Comparison of ENCODE assay signal across 9 cellular contexts in the genomic region with DNA sequence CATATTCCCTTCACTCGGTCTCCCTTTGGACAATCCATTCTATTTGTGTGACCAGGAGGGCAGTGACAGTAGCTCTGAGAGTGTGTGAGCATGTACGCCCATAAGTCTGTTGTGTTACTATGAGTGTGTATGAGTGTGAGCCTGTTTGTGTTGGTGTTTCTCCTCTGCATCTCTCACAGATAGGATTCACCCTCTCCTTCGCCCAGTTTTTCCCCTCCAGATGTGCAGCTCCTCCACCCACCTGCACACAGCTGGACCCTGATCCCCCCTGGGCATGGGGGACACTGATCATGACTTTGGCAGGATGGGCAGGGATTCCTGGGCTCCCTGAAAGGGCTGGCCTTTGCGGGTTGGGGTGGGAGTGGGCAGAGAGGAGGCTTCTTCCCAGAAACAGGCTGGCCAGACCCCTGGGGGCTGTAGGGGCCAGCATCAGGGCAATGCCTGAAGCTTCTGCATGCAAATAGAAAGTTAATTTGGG. TPM values are rescaled to one million over a fixed set of nuclear protein-coding genes. Genes with fewer than 3 reads are reported as not detected.
DNase-seq lines count a peak whose midpoint lies in the region; ATAC-seq, FAIRE-seq and TF ChIP-seq lines count a peak whose summit lies in the region.
"Had no signal": no experiment of that assay in that cellular context is flagged by ENCODE, and none has a peak within 500 bp of the region (broad histone marks: within the 10 kb centered on the region; RNA-seq: fewer than 3 reads in every experiment).

No MANE protein-coding gene starts in this region.

- ATAC-seq in A549 (no peak), HG02870 (IDR thresholded peaks at IDR 0.05; ENCODE audit: unreplicated experiment) (no peak), GM18861 (IDR thresholded peaks at IDR 0.05; ENCODE audit: unreplicated experiment) (no peak)
- ATAC-seq in naive thymus-derived CD4-positive, alpha-beta T cell, result no peak

- no peak for TF ChIP-seq EP300 in A549 (IDR thresholded peaks at IDR 0.05)

- peak overlapping the region; percentile 48 for H3K4me2 ChIP-seq in A549

- H3K36me3 ChIP-seq in naive thymus-derived CD4-positive, alpha-beta T cell (ENCODE audit: control insufficient read depth in 2 of 3, insufficient read depth in 3 of 3, low read length in 3 of 3), result no peaks in the 10 kb centered on the region

- H3K27me3 Mint-ChIP-seq in naive thymus-derived CD4-positive, alpha-beta T cell, result peaks cover 7 to 25% (median 12%) of the 10 kb centered on the region in 5 donors

- WGBS in A549 (ENCODE audit: missing lambda C conversion rate), result 80% methylated on average over 3 of the region's 4 CpGs

- H3K9me3 Mint-ChIP-seq in naive thymus-derived CD4-positive, alpha-beta T cell, result no peaks in the 10 kb centered on the region

- H3K4me1 ChIP-seq in A549, result peaks cover 78% of the 10 kb centered on the region
- peaks cover 0 to 4% of the 10 kb centered on the region in 2 donors for H3K4me1 ChIP-seq in naive thymus-derived CD4-positive, alpha-beta T cell (ENCODE audit: control insufficient read depth in 2 of 2, insufficient read depth in 2 of 2, low read length in 2 of 2)

- POLR2A ChIA-PET in A549 (lab: Yijun Ruan, JAX), result interaction anchor here (2.0 kb wide), 1 partner anchor 14 kb away, joined by 14 read pairs; a partner anchor contains a TSS
- POLR2A ChIA-PET in naive thymus-derived CD4-positive, alpha-beta T cell (lab: Charles Lee), result interaction anchor here (2.1 kb wide), 1 partner anchor 13 kb away, joined by 6 read pairs; no protein-coding TSS in a partner anchor

- H3K9me3 ChIP-seq in A549, result no peaks in the 10 kb centered on the region
- H3K9me3 ChIP-seq in naive thymus-derived CD4-positive, alpha-beta T cell (ENCODE audit: control insufficient read depth in 2 of 3, low read length in 3 of 3), result no peaks in the 10 kb centered on the region

- no peak for TF ChIP-seq CTCF in A549 (IDR thresholded peaks at IDR 0.05)
- no peak for TF ChIP-seq CTCF in coronary artery (IDR thresholded peaks at IDR 0.05)

- intact Hi-C loops in naive thymus-derived CD4-positive, alpha-beta T cell (cut with micrococcal nuclease), result no loop called here

- TF ChIP-seq POLR2A in A549 (IDR thresholded peaks at IDR 0.05; ENCODE audit: low read length), result no peak

- no peaks in the 10 kb centered on the region for H3K27me3 ChIP-seq in naive thymus-derived CD4-positive, alpha-beta T cell (ENCODE audit: control insufficient read depth in 2 of 2, insufficient read depth in 2 of 2, low read length in 2 of 2)

- peaks cover 0 to 10% (median 0%) of the 10 kb centered on the region in 5 donors for H3K36me3 Mint-ChIP-seq in naive thymus-derived CD4-positive, alpha-beta T cell

- DNase-seq in A549 (ENCODE audit: low read depth in 1 of 2, low spot score in 1 of 2) (no peak), M059J (ENCODE audit: low read depth) (peak; percentile 31), coronary artery (ENCODE audit: low spot score) (no peak), midbrain (lab: John Stamatoyannopoulos, UW) (no peak)
- DNase-seq in naive thymus-derived CD4-positive, alpha-beta T cell, result no peak
- DNase-seq in stimulated activated CD8-positive, alpha-beta memory T cell treated with anti-CD3 and anti-CD28 coated beads, Interleukin-4, amount 100 ng/mL, for 48 hours, result no peak

- peak overlapping the region; percentile 69 to 92 for H3K27ac ChIP-seq in A549
- H3K27ac ChIP-seq in coronary artery, result peak overlapping the region; percentile 80 to 90
- no peak overlapping the region for H3K27ac ChIP-seq in naive thymus-derived CD4-positive, alpha-beta T cell (ENCODE audit: low read depth, low read length)

- FAIRE-seq in A549 (lab: Jason Lieb, UNC), result no peak

- H3K4me3 ChIP-seq in A549 (no peak overlapping the region), coronary artery (peak overlapping the region; percentile 73)
- no peak overlapping the region for H3K4me3 ChIP-seq in naive thymus-derived CD4-positive, alpha-beta T cell (ENCODE audit: low read length)

- H3K4me3 Mint-ChIP-seq in naive thymus-derived CD4-positive, alpha-beta T cell, result peak overlapping the region in 9 of 10 donors; percentile 32 to 77 (median 56)

- H3K27ac Mint-ChIP-seq in naive thymus-derived CD4-positive, alpha-beta T cell, result no peak overlapping the region

- peaks cover 7 to 20% (median 13%) of the 10 kb centered on the region in 7 donors for H3K4me1 Mint-ChIP-seq in naive thymus-derived CD4-positive, alpha-beta T cell

- CTCF ChIA-PET in A549 (lab: Yijun Ruan, JAX), result interaction anchor here (0.7 to 20.3 kb wide), 5 partner anchors 16 to 335 kb away, joined by 3 to 224 read pairs (median 4); a partner anchor contains a TSS
- CTCF ChIA-PET in naive thymus-derived CD4-positive, alpha-beta T cell (lab: Charles Lee), result interaction anchor here (0.6 kb wide), 1 partner anchor 134 kb away, joined by 3 read pairs; no protein-coding TSS in a partner anchor

- no peak for TF ChIP-seq RAD21 in A549 (conservative IDR thresholded peaks at IDR 0.05 in 1 of 2, IDR thresholded peaks at IDR 0.05 in 1 of 2)

TF ChIP-seq in A549, 52 proteins besides CTCF, POLR2A, EP300 and RAD21 (continues in another document):
- TF ChIP-seq FOSL2 (IDR thresholded peaks at IDR 0.05) (no peak), FOSL2 (CRISPR knock-in tag; IDR thresholded peaks at IDR 0.05) (no peak), RCOR1 (IDR thresholded peaks at IDR 0.05; ENCODE audit: low read depth, low read length) (no peak), RNF2 (IDR thresholded peaks at IDR 0.05; ENCODE audit: borderline replicate concordance, low read depth) (no peak), SREBF2 (IDR thresholded peaks at IDR 0.05) (no peak), NR3C1 (IDR thresholded peaks at IDR 0.05) (no peak), CBX2 (IDR thresholded peaks at IDR 0.05; ENCODE audit: borderline replicate concordance, low read depth) (no peak), MAFK (IDR thresholded peaks at IDR 0.05; ENCODE audit: partially characterized antibody) (no peak), RARB (CRISPR knock-in tag; IDR thresholded peaks at IDR 0.05) (no peak), ZC3H11A (IDR thresholded peaks at IDR 0.05) (no peak), ZNF302 (CRISPR knock-in tag; IDR thresholded peaks at IDR 0.05) (no peak), HEYL (CRISPR knock-in tag; IDR thresholded peaks at IDR 0.05) (no peak)
- TF ChIP-seq, protein P1, sequence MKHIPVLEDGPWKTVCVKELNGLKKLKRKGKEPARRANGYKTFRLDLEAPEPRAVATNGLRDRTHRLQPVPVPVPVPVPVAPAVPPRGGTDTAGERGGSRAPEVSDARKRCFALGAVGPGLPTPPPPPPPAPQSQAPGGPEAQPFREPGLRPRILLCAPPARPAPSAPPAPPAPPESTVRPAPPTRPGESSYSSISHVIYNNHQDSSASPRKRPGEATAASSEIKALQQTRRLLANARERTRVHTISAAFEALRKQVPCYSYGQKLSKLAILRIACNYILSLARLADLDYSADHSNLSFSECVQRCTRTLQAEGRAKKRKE (CRISPR knock-in tag; IDR thresholded peaks at IDR 0.05; ENCODE audit: low read depth), result no peak
- TF ChIP-seq, protein P2, sequence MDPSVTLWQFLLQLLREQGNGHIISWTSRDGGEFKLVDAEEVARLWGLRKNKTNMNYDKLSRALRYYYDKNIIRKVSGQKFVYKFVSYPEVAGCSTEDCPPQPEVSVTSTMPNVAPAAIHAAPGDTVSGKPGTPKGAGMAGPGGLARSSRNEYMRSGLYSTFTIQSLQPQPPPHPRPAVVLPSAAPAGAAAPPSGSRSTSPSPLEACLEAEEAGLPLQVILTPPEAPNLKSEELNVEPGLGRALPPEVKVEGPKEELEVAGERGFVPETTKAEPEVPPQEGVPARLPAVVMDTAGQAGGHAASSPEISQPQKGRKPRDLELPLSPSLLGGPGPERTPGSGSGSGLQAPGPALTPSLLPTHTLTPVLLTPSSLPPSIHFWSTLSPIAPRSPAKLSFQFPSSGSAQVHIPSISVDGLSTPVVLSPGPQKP (IDR thresholded peaks at IDR 0.05; ENCODE audit: low read depth, low read length), result no peak

RNA-seq across cellular contexts. Expression of a gene that starts 14.5 kb away (rescaled TPM):
- polyA plus RNA-seq in A549 (2011; rRNA removed) (5.9 and 7.7 TPM in 2 replicates), A549 (2017; fragmentation: RNase III; extraction: RNeasy Plus Mini Kit Qiagen cat#74134 plus additional on column Dnase treatment) (17.9 to 20.0 TPM (median 19.4 TPM) in 3 replicates)
- polyA plus RNA-seq in A549 (2012; cell fraction: cytosol; rRNA removed), result 7.3 and 9.7 TPM in 2 replicates
- 32.2 and 36.0 TPM in 2 replicates for polyA plus RNA-seq in A549 (2012; cell fraction: nucleus; rRNA removed)
- 12.2 and 15.2 TPM in 2 replicates for polyA minus RNA-seq in A549 (2011; rRNA and poly(A)+ RNA removed)
- 66.8 and 76.7 TPM in 2 replicates for total RNA-seq in M059J (2014; rRNA removed; shearing (Covaris generic))
- 1 to 10 TPM in 4 of 5 experiments, under 1 TPM in 1; 0.68 to 4.9 (median 3.0) TPM for total RNA-seq in naive thymus-derived CD4-positive, alpha-beta T cell
- polyA plus RNA-seq in naive thymus-derived CD4-positive, alpha-beta T cell, result under 1 TPM; 0.39 to 0.40 TPM

RNA-seq across cellular contexts. Expression of a gene that starts 49.7 kb away (rescaled TPM):
- polyA plus RNA-seq in A549 (2011; rRNA removed) (140 and 150 TPM in 2 replicates), A549 (2017; fragmentation: RNase III; extraction: RNeasy Plus Mini Kit Qiagen cat#74134 plus additional on column Dnase treatment) (88.7 to 93.3 TPM (median 91.0 TPM) in 3 replicates)
- polyA plus RNA-seq in A549 (2012; cell fraction: cytosol; rRNA removed), result 56.4 and 62.8 TPM in 2 replicates
- 24.5 and 25.7 TPM in 2 replicates for polyA plus RNA-seq in A549 (2012; cell fraction: nucleus; rRNA removed)
- polyA minus RNA-seq in A549 (2011; rRNA and poly(A)+ RNA removed), result 63.8 and 65.4 TPM in 2 replicates
- 246 and 304 TPM in 2 replicates for total RNA-seq in M059J (2014; rRNA removed; shearing (Covaris generic))
- 100 to 1,000 TPM in 3 of 5 experiments, 10 to 100 TPM in 2; 71.2 to 134 (median 115) TPM for total RNA-seq in naive thymus-derived CD4-positive, alpha-beta T cell
- polyA plus RNA-seq in naive thymus-derived CD4-positive, alpha-beta T cell, result 100 to 1,000 TPM; 139 to 170 TPM

RNA-seq across cellular contexts. Expression of a gene that starts 56.2 kb away (rescaled TPM):
- polyA plus RNA-seq in A549 (2011; rRNA removed) (34.4 and 35.3 TPM in 2 replicates), A549 (2017; fragmentation: RNase III; extraction: RNeasy Plus Mini Kit Qiagen cat#74134 plus additional on column Dnase treatment) (14.4 to 17.1 TPM (median 15.5 TPM) in 3 replicates)
- 13.9 and 16.0 TPM in 2 replicates for polyA plus RNA-seq in A549 (2012; cell fraction: cytosol; rRNA removed)
- polyA plus RNA-seq in A549 (2012; cell fraction: nucleus; rRNA removed), result 9.6 and 13.0 TPM in 2 replicates
- polyA minus RNA-seq in A549 (2011; rRNA and poly(A)+ RNA removed), result 21.0 and 22.1 TPM in 2 replicates
- total RNA-seq in M059J (2014; rRNA removed; shearing (Covaris generic)), result 52.3 and 55.3 TPM in 2 replicates
- 10 to 100 TPM in 3 of 5 experiments, 1 to 10 TPM in 2; 5.4 to 16.6 (median 10.4) TPM for total RNA-seq in naive thymus-derived CD4-positive, alpha-beta T cell
- polyA plus RNA-seq in naive thymus-derived CD4-positive, alpha-beta T cell, result 1 to 10 TPM; 6.7 to 7.0 TPM

RNA-seq across cellular contexts. Expression of a gene that starts 57.5 kb away (rescaled TPM):
- polyA plus RNA-seq in A549 (2011; rRNA removed) (not detected in 2 replicates), A549 (2017; fragmentation: RNase III; extraction: RNeasy Plus Mini Kit Qiagen cat#74134 plus additional on column Dnase treatment) (0.03 to 0.06 TPM in 2 of 3 replicates, not detected in the other)
- polyA plus RNA-seq in A549 (2012; cell fraction: cytosol; rRNA removed), result not detected in 2 replicates
- polyA plus RNA-seq in A549 (2012; cell fraction: nucleus; rRNA removed), result not detected in 2 replicates
- not detected in 2 replicates for polyA minus RNA-seq in A549 (2011; rRNA and poly(A)+ RNA removed)
- total RNA-seq in M059J (2014; rRNA removed; shearing (Covaris generic)), result not detected in 2 replicates
- not detected for total RNA-seq in naive thymus-derived CD4-positive, alpha-beta T cell
- not detected for polyA plus RNA-seq in naive thymus-derived CD4-positive, alpha-beta T cell
- total RNA-seq: T-helper 1 cell treated with Interleukin-12 subunit alpha and Interleukin-12 subunit beta and Interleukin-4 antibody, amounts not matched to agents 30 ng/mL and 1 ng/mL, for 36 hours had no signal

Comparison
In these comparisons a context has a peak if more than half of its experiments do, and no peak if none do; other contexts are left out.
1. RNA of a gene that starts 14.5 kb away (total RNA-seq): 66.8 to 76.7 TPM in M059J; 0.68 to 4.9 TPM in naive thymus-derived CD4-positive, alpha-beta T cell; every median in the first group is over 10 times any median in the second.